8 cellular contexts compared by ENCODE assay signal in the genomic region with DNA sequence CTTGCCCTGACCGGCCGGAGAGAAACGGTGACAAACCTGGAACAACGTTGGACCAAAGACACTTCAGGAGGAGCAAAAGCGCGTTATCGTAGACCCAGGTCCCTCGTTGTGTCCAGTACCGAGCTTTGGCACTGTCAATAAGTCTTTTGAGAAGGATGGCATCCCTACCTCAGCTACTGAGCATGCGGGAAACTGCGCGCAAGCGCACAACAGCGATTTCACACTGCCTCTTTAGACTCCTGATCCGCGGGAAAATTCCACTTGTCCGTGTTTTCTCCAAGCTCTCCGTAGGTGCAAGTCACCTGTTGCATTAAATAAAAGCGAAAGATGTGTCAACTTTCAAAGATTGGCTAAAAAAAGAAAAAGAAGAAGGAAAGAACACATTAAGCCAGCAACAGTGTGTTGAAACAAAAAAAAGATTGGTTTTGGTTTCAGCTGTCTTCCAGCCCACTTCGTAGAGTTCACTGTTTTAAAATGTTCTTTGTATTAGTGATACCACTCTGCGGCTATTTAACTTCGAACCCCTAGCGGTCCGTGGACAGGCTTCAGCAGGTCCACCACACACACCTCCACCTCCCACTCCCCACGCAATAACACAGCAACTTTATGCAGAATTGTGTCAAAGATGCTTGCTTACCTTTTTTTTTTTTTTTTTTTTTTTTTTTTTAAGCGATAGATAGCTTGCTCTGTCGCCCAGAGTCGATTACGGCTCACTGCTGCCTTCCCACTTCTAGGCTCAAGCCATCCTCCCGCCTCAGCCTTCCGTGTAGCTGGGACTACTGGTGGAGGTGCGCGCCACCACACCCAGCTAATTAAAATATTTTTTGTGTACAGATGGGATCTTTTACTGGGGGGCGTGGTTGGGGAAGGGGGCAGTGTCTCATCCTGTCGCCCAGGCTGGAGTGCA. TPM values are rescaled to one million over a fixed set of nuclear protein-coding genes. Genes with fewer than 3 reads are reported as not detected.
DNase-seq lines count a peak whose midpoint lies in the region; ATAC-seq, FAIRE-seq and TF ChIP-seq lines count a peak whose summit lies in the region.

A gene with protein sequence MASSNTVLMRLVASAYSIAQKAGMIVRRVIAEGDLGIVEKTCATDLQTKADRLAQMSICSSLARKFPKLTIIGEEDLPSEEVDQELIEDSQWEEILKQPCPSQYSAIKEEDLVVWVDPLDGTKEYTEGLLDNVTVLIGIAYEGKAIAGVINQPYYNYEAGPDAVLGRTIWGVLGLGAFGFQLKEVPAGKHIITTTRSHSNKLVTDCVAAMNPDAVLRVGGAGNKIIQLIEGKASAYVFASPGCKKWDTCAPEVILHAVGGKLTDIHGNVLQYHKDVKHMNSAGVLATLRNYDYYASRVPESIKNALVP (minus strand): TSS at position 139 of the 907 bp plus-strand sequence. CDS start 9,942 bp downstream, outside the sequence.

- no peaks in the 10 kb centered on the region for H3K36me3 ChIP-seq in HepG2 (replicated peaks in 1 of 2; ENCODE audit: control insufficient read depth in 1 of 2, insufficient read depth in 2 of 2, low read length in 2 of 2)

- peak within 1 kb of the TSS; percentile 58 for H3K27ac ChIP-seq in HepG2 (ENCODE audit: extremely low read length, insufficient read depth, low read length)

- H3K36me3 Mint-ChIP-seq in CD14-positive monocyte = no peaks in the 10 kb centered on the region

- DNase-seq in CD14-positive monocyte (ENCODE audit: low spot score) = peak; percentile 91
- peak; percentile 81 for DNase-seq in NCI-H748 treated with DMSO at 0.1 percent for 48 hours (lab: John Stamatoyannopoulos, UW)
- peak; percentile 96 to 98 for DNase-seq in activated CD4-positive, alpha-beta T cell treated with anti-CD3 and anti-CD28 coated beads, Interleukin-2, amount 50 U/mL, for 24 hours (ENCODE audit: low read depth in 1 of 2, low spot score in 1 of 2)
- DNase-seq in dermis blood vessel endothelial cell = peak; percentile 98
- DNase-seq in HepG2 (ENCODE audit: low spot score) = peak; percentile 94
- peak; percentile 97 for DNase-seq in stimulated activated CD4-positive, alpha-beta T cell treated with anti-CD3 and anti-CD28 coated beads, Interleukin-4, amount 100 ng/mL, for 1 hour

- peaks cover 19% of the 10 kb centered on the region for H3K79me2 ChIP-seq in HepG2 (ENCODE audit: insufficient read depth, low read length)

- CTCF ChIA-PET in HepG2 (lab: Yijun Ruan, JAX; ENCODE audit: low intra/inter-chr PET ratio, low total read pairs) = no interaction called here

- WGBS in HepG2 (ENCODE audit: low lambda C conversion rate) = 2% methylated on average over 35 of the region's 35 CpGs

- peak within 1 kb of the TSS; percentile 85 to 97 (median 91) for H3K27ac Mint-ChIP-seq in CD14-positive monocyte

- ATAC-seq in GM19372 (IDR thresholded peaks at IDR 0.05; ENCODE audit: low read depth, unreplicated experiment) = peak; percentile 60
- peak; percentile 52 for ATAC-seq in HG03558 (IDR thresholded peaks at IDR 0.05; ENCODE audit: extremely low read depth, unreplicated experiment)
- peak; percentile 78 for ATAC-seq in HepG2

- H3K9me3 Mint-ChIP-seq in CD14-positive monocyte = no peaks in the 10 kb centered on the region

- peak within 1 kb of the TSS; percentile 93 to 99 for H3K4me3 Mint-ChIP-seq in CD14-positive monocyte

- peak; percentile 78 to 94 for TF ChIP-seq POLR2A in HepG2 (IDR thresholded peaks at IDR 0.05; ENCODE audit: insufficient read depth in 1 of 2, low read depth in 2 of 2, low read length in 2 of 2)

- peak within 1 kb of the TSS; percentile 80 to 98 (median 84) for H3K4me3 ChIP-seq in HepG2 (replicated peaks in 1 of 3; ENCODE audit: insufficient read depth in 1 of 3, low read depth in 2 of 3, low read length in 3 of 3)

- TF ChIP-seq CTCF in CD14-positive monocyte (IDR thresholded peaks at IDR 0.05) = no peak
- no peak for TF ChIP-seq CTCF in HepG2 (CRISPR knock-in tag; IDR thresholded peaks at IDR 0.05)

- no peaks in the 10 kb centered on the region for H3K27me3 Mint-ChIP-seq in CD14-positive monocyte (ENCODE audit: low read depth in 3 of 3)

- BruUV-seq in HepG2 (replicated peaks; lab: Mats Ljungman, UMichigan) = no TSS peak

- H3K27me3 ChIP-seq in HepG2 (ENCODE audit: control insufficient read depth in 1 of 2, insufficient read depth in 2 of 2, low read length in 2 of 2) = no peaks in the 10 kb centered on the region; a peak in 1 of 5 replicates

- no peaks in the 10 kb centered on the region; the same call in 1 of the 2 replicates for H4K20me1 ChIP-seq in HepG2 (ENCODE audit: insufficient read depth, low read length)

- TF ChIP-seq EP300 in HepG2 (IDR thresholded peaks at IDR 0.05; ENCODE audit: low read depth in 2 of 2, low read length in 2 of 2) = no peak
- TF ChIP-seq EP300 in HepG2 (CRISPR knock-in tag; IDR thresholded peaks at IDR 0.05; ENCODE audit: borderline replicate concordance) = peak; percentile 38; the same call in 1 of the 2 replicates

- TF ChIP-seq RAD21 in HepG2 (CRISPR knock-in tag; IDR thresholded peaks at IDR 0.05) = no peak

- peak within 1 kb of the TSS; percentile 92 for H2AFZ ChIP-seq in HepG2 (ENCODE audit: low read length)

- H3K9ac ChIP-seq in HepG2 (ENCODE audit: insufficient read depth, low read depth, low read length) = peak within 1 kb of the TSS; percentile 68

- intact Hi-C loops in CD14-positive monocyte (cut with micrococcal nuclease) (loop anchor here (5.0 kb wide), 1 partner anchor 43 kb away; a partner anchor contains a TSS), HepG2 (cut with micrococcal nuclease; ENCODE audit: unreplicated experiment) (no loop called here)

- peaks cover 26% of the 10 kb centered on the region for H3K4me1 ChIP-seq in HepG2 (ENCODE audit: insufficient read depth, low read length)

- FAIRE-seq in HepG2 (lab: Jason Lieb, UNC) = peak; percentile 98

- in situ Hi-C loops in HepG2 (cut with HindIII; ENCODE audit: extremely low pct_ligation_motif_present, low pct_unique_long_range_greater_than_20kb) = loop anchor here (5.0 kb wide), 1 partner anchor 43 kb away; a partner anchor contains a TSS

- POLR2A ChIA-PET in HepG2 (lab: Yijun Ruan, JAX) = interaction anchor here (0.8 to 1.3 kb wide), 5 partner anchors 16 to 658 kb away, joined by 3 to 4 read pairs (median 3); a partner anchor contains a TSS

- H3K9me3 ChIP-seq in HepG2 (ENCODE audit: low read length) = no peaks in the 10 kb centered on the region

- peaks cover 26% of the 10 kb centered on the region for H3K4me1 Mint-ChIP-seq in CD14-positive monocyte

- H3K4me2 ChIP-seq in HepG2 (ENCODE audit: low read depth, low read length) = peak within 1 kb of the TSS; percentile 89

TF ChIP-seq in HepG2, 621 proteins besides CTCF, POLR2A, EP300 and RAD21 (continues in another document):
- TF ChIP-seq, protein P1, sequence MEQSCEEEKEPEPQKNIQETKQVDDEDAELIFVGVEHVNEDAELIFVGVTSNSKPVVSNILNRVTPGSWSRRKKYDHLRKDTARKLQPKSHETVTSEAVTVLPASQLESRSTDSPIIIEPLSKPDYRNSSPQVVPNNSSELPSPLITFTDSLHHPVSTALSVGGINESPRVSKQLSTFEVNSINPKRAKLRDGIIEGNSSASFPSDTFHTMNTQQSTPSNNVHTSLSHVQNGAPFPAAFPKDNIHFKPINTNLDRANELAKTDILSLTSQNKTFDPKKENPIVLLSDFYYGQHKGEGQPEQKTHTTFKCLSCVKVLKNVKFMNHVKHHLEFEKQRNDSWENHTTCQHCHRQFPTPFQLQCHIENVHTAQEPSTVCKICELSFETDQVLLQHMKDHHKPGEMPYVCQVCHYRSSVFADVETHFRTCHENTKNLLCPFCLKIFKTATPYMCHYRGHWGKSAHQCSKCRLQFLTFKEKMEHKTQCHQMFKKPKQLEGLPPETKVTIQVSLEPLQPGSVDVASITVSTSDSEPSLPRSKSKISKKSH (CRISPR knock-in tag; IDR thresholded peaks at IDR 0.05; ENCODE audit: borderline replicate concordance) = no peak
- TF ChIP-seq FIP1L1 (IDR thresholded peaks at IDR 0.05; ENCODE audit: borderline replicate concordance, insufficient read depth, low read depth, low read length) = no peak

RNA-seq across cellular contexts. Expression of the gene that starts here (rescaled TPM):
- polyA plus RNA-seq in CD14-positive monocyte (1 to 10 TPM; 5.8 to 9.8 TPM), HepG2 (2011; rRNA removed) (33.6 and 35.2 TPM in 2 replicates)
- total RNA-seq in dermis blood vessel endothelial cell (37.3 and 42.4 TPM in 2 replicates), HepG2 (2016; rRNA removed; fragmentation: Illumina TruSeq; extraction: Trizol) (43.9 and 68.2 TPM in 2 replicates)
- total RNA-seq in HepG2 (2016; cell fraction: cytosol; rRNA removed; fragmentation: Illumina TruSeq; extraction: Trizol; ENCODE audit: low read depth) = 3.0 and 3.8 TPM in 2 replicates
- total RNA-seq in HepG2 (2016; cell fraction: insoluble cytoplasmic fraction; rRNA removed; fragmentation: Illumina TruSeq; extraction: Trizol) = 47.2 and 72.9 TPM in 2 replicates
- total RNA-seq in HepG2 (2016; cell fraction: membrane; rRNA removed; fragmentation: Illumina TruSeq; extraction: Trizol) = 9.4 and 9.7 TPM in 2 replicates
- total RNA-seq in HepG2 (2016; cell fraction: nucleus; rRNA removed; fragmentation: Illumina TruSeq; extraction: Trizol) = 18.9 and 25.7 TPM in 2 replicates
- 31.2 and 36.5 TPM in 2 replicates for polyA plus RNA-seq in HepG2 (2011; cell fraction: cytosol; rRNA removed)
- 18.6 and 24.9 TPM in 2 replicates for polyA plus RNA-seq in HepG2 (2011; cell fraction: nucleus; rRNA removed)
- polyA plus RNA-seq in HepG2 (2012) = 30.1 and 35.4 TPM in 2 replicates
- polyA plus RNA-seq in HepG2 (2016; cell fraction: cytosol; fragmentation: Illumina TruSeq; extraction: Trizol; ENCODE audit: low read depth) = 2.6 and 2.8 TPM in 2 replicates
- polyA plus RNA-seq in HepG2 (2016; cell fraction: insoluble cytoplasmic fraction; fragmentation: Illumina TruSeq; extraction: Trizol; ENCODE audit: low read depth) = 54.0 and 55.4 TPM in 2 replicates
- 5.5 and 6.0 TPM in 2 replicates for polyA plus RNA-seq in HepG2 (2016; cell fraction: membrane; fragmentation: Illumina TruSeq; extraction: Trizol; ENCODE audit: low read depth)
- polyA plus RNA-seq in HepG2 (2016; cell fraction: nucleus; fragmentation: Illumina TruSeq; extraction: Trizol; ENCODE audit: insufficient read depth, low read depth) = 25.9 and 26.4 TPM in 2 replicates
- polyA minus RNA-seq in HepG2 (2011; rRNA and poly(A)+ RNA removed; ENCODE audit: low replicate concordance) = 46.2 and 61.6 TPM in 2 replicates
- polyA minus RNA-seq in HepG2 (2011; cell fraction: cytosol; rRNA and poly(A)+ RNA removed) = 18.2 and 19.6 TPM in 2 replicates
- polyA minus RNA-seq in HepG2 (2011; cell fraction: nucleus; rRNA and poly(A)+ RNA removed) = 27.4 and 37.3 TPM in 2 replicates

Comparison
In these comparisons a context has a peak if more than half of its experiments do, and no peak if none do; other contexts are left out.
1. Peak in every context shown above with its lines: DNase-seq, ATAC-seq, H3K4me3 ChIP-seq and H3K27ac ChIP-seq.